Comparison of ENCODE assay signal across 10 cellular contexts in the genomic region with DNA sequence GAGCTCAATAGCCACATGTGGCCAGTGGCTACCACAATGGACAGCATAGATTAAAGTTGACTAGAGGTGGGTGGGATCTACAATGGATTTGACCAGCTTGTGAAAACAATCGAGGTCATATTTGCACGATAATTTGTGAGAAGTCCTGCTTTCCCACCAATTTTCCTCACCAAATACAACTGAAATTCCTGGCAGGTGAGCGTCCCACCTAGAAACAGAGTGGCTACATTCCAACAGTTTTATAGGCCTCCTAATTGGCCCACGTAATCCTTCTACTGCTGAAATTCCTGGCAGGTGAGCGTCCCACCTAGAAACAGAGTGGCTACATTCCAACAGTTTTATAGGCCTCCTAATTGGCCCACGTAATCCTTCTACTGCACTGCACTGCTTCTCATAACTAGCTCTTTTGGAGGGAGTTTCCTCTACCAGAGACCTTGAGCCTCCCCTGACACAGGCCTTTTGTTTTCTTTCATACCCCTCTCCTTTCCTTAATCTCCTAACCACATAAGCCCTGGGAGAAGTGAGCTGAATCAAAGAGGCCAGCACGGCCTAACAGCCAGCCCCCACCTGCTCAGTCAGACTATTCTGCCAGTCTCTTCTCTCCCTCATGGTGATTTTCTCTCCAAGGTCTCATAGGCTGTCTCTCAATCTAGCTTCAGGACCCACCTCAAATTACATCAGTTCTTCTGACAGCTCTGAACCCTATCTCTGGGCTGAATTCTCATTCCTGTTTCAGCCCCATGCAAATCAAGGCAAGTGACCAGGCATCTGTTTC.
A peak's percentile ranks its signal among the peaks of the same experiment; 100 is the strongest.
DNase-seq lines count a peak whose midpoint lies in the region; ATAC-seq and TF ChIP-seq lines count a peak whose summit lies in the region.
"Had no signal": no experiment of that assay in that cellular context is flagged by ENCODE, and none has a peak within 500 bp of the region (broad histone marks: within the 10 kb centered on the region; RNA-seq: fewer than 3 reads in every experiment).

No MANE protein-coding gene starts in this region.

- H3K36me3 Mint-ChIP-seq in Calu3 (ENCODE audit: insufficient read depth, unreplicated experiment), result peaks cover 7% of the 10 kb centered on the region

- no peak for TF ChIP-seq CTCF in Calu3 (IDR thresholded peaks at IDR 0.05; ENCODE audit: unreplicated experiment)
- TF ChIP-seq CTCF in colonic mucosa (IDR thresholded peaks at IDR 0.05), result no peak
- no peak for TF ChIP-seq CTCF in testis (IDR thresholded peaks at IDR 0.05)
- no peak for TF ChIP-seq CTCF in sigmoid colon (IDR thresholded peaks at IDR 0.05)
- no peak for TF ChIP-seq CTCF in esophagus squamous epithelium (IDR thresholded peaks at IDR 0.05)

- H3K27me3 Mint-ChIP-seq in Calu3 (ENCODE audit: unreplicated experiment), result no peaks in the 10 kb centered on the region

- ATAC-seq in GM19455 (IDR thresholded peaks at IDR 0.05; ENCODE audit: unreplicated experiment), result peak; percentile 68
- peak; percentile 67 for ATAC-seq in HG03378 (IDR thresholded peaks at IDR 0.05; ENCODE audit: unreplicated experiment)
- ATAC-seq: left cardiac atrium had no signal

- TF ChIP-seq EP300 in sigmoid colon (IDR thresholded peaks at IDR 0.05), result no peak

- TF ChIP-seq POLR2A in testis (IDR thresholded peaks at IDR 0.05) (no peak), sigmoid colon (IDR thresholded peaks at IDR 0.05) (no peak), esophagus squamous epithelium (IDR thresholded peaks at IDR 0.05) (no peak)

- H3K4me3 Mint-ChIP-seq in Calu3 (ENCODE audit: low read depth, unreplicated experiment), result peak overlapping the region; percentile 3

- H3K36me3 ChIP-seq in colonic mucosa (no peaks in the 10 kb centered on the region), testis (ENCODE audit: low read depth, missing control alignments) (no peaks in the 10 kb centered on the region), sigmoid colon (no peaks in the 10 kb centered on the region), esophagus squamous epithelium (no peaks in the 10 kb centered on the region)

- H3K4me3 ChIP-seq in colonic mucosa (no peak overlapping the region), testis (no peak overlapping the region), sigmoid colon (no peak overlapping the region), esophagus squamous epithelium (no peak overlapping the region)

- CTCF ChIA-PET in Calu3 (lab: Charles Lee), result interaction anchor here (0.7 to 2.4 kb wide), 15 partner anchors 9 to 1672 kb away, joined by 3 to 15 read pairs (median 5); partner anchors contain the start of gene CDV3

- intact Hi-C loops in Calu3 (cut with micrococcal nuclease; ENCODE audit: unreplicated experiment) (loop anchor here (2.0 kb wide), 1 partner anchor 93 kb away; the partner anchor contains the start of gene CDV3), colonic mucosa (cut with DNase I) (no loop called here), testis (cut with DNase I; ENCODE audit: low total_unique reads) (no loop called here), sigmoid colon (cut with DNase I) (no loop called here), esophagus squamous epithelium (cut with DNase I) (no loop called here)

- peak overlapping the region in 1 of 2 donors; percentile 65 for H3K9ac ChIP-seq in colonic mucosa (ENCODE audit: low read depth in 2 of 2, low read length in 2 of 2)

- H3K27me3 ChIP-seq in colonic mucosa (no peaks in the 10 kb centered on the region), testis (no peaks in the 10 kb centered on the region), sigmoid colon (no peaks in the 10 kb centered on the region), esophagus squamous epithelium (no peaks in the 10 kb centered on the region)

- peak overlapping the region; percentile 94 for H3K27ac Mint-ChIP-seq in Calu3 (ENCODE audit: unreplicated experiment)

- peaks cover 3% of the 10 kb centered on the region for H3K9me3 Mint-ChIP-seq in Calu3 (ENCODE audit: low read depth, unreplicated experiment)

- H3K4me1 Mint-ChIP-seq in Calu3 (ENCODE audit: low read depth, unreplicated experiment), result peaks cover 16% of the 10 kb centered on the region

- 77 to 87% methylated on average over 7 of the region's 7 CpGs for WGBS in testis, 2 donors
- 19 to 68% methylated on average over 7 of the region's 7 CpGs for WGBS in sigmoid colon, 2 donors
- 64 to 78% methylated on average over 7 of the region's 7 CpGs for WGBS in esophagus squamous epithelium, 2 donors

- TSS peak; percentile 91 for BruUV-seq in Calu3 (replicated peaks; lab: Mats Ljungman, UMichigan)

- H3K27ac ChIP-seq in colonic mucosa, result peak overlapping the region; percentile 87
- no peak overlapping the region for H3K27ac ChIP-seq in testis
- H3K27ac ChIP-seq in sigmoid colon, result no peak overlapping the region
- no peak overlapping the region for H3K27ac ChIP-seq in esophagus squamous epithelium

- H3K9me3 ChIP-seq in colonic mucosa (no peaks in the 10 kb centered on the region), testis (no peaks in the 10 kb centered on the region), sigmoid colon (no peaks in the 10 kb centered on the region), esophagus squamous epithelium (no peaks in the 10 kb centered on the region)

- DNase-seq in Calu3 (peak; percentile 79), colonic mucosa (peak; percentile 70), testis (no peak), NCI-H524 treated with DMSO at 0.1 percent for 48 hours (lab: John Stamatoyannopoulos, UW) (no peak), sigmoid colon (no peak), esophagus squamous epithelium (lab: John Stamatoyannopoulos, UW) (no peak)
- DNase-seq: C1 segment of cervical spinal cord, left cardiac atrium had no signal

- no peaks in the 10 kb centered on the region for H3K4me1 ChIP-seq in colonic mucosa
- peaks cover 3% of the 10 kb centered on the region for H3K4me1 ChIP-seq in testis
- peaks cover 0 to 3% (median 2%) of the 10 kb centered on the region in 4 donors for H3K4me1 ChIP-seq in sigmoid colon
- peaks cover 0 to 39% (median 7%) of the 10 kb centered on the region in 3 donors for H3K4me1 ChIP-seq in esophagus squamous epithelium

Comparison
In these comparisons a context has a peak if more than half of its experiments do, and no peak if none do; other contexts are left out.
1. DNase-seq: peak in Calu3 (single experiment) and colonic mucosa (single experiment); none in testis (single experiment), NCI-H524 treated with DMSO at 0.1 percent for 48 hours (single experiment), sigmoid colon (single experiment) and esophagus squamous epithelium (single experiment).